1 cellular context compared by ENCODE assay signal in the genomic region with DNA sequence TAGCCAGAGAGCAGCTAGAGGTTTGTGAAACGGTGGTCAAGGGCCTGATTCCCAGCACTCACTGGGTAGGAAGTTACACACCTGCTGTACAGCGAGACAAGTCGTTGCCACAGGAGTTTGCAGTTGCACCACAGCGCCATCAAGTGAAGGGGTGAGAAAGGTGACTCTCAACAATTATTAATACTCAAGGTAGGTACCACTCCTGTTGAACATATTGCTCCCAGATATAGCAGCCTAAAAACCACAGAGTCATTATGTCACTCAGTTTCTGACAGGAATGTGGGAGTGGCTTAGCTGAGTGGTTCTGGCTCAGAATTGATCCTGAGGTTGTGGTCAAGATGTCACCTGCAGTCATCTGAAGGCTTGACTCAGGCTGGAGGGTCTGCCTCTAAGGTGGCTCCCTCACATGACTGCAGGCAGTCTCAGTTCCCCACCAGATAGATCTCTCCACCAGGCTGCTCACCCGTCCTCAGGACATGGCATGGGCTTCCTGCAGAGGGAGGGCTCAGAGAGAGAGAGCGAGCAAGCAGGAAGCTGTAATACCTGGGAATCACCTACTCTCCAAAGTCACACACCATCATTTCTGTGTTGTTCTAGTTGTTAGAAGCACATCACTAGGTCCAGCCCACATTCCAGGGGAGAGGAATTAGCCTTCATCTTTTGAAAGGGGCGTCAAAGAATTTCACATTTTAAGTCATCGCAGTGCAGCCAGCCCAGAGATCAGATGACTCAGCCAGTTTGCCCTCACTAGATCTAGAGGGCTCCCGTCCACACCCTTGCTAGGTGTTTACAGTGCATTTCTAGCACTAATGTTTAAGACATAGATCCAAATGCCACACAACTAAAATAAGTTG.
TF ChIP-seq lines count a peak whose summit lies in the region.

No MANE protein-coding gene starts in this region.

TF ChIP-seq in K562, 482 proteins besides CTCF, POLR2A, EP300 and RAD21 (continued from another document and continues in another):
- TF ChIP-seq, protein P1, sequence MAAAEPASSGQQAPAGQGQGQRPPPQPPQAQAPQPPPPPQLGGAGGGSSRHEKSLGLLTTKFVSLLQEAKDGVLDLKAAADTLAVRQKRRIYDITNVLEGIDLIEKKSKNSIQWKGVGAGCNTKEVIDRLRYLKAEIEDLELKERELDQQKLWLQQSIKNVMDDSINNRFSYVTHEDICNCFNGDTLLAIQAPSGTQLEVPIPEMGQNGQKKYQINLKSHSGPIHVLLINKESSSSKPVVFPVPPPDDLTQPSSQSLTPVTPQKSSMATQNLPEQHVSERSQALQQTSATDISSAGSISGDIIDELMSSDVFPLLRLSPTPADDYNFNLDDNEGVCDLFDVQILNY (CRISPR knock-in tag; IDR thresholded peaks at IDR 0.05) = no peak
- TF ChIP-seq, protein P2, sequence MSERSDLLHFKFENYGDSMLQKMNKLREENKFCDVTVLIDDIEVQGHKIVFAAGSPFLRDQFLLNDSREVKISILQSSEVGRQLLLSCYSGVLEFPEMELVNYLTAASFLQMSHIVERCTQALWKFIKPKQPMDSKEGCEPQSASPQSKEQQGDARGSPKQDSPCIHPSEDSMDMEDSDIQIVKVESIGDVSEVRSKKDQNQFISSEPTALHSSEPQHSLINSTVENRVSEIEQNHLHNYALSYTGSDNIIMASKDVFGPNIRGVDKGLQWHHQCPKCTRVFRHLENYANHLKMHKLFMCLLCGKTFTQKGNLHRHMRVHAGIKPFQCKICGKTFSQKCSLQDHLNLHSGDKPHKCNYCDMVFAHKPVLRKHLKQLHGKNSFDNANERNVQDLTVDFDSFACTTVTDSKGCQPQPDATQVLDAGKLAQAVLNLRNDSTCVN (CRISPR knock-in tag; IDR thresholded peaks at IDR 0.05) = no peak
- TF ChIP-seq PTBP1 (IDR thresholded peaks at IDR 0.05; ENCODE audit: low read depth, low read length) (no peak), SRSF7 (optimal IDR thresholded peaks at IDR 0.05; ENCODE audit: low read depth, low read length) (no peak), CBX3 (IDR thresholded peaks at IDR 0.05; ENCODE audit: borderline replicate concordance in 1 of 2, low read length in 2 of 2) (peak in 1 of 2 experiments; percentile 87; a peak in 1 of 3 replicates), HNRNPUL1 (IDR thresholded peaks at IDR 0.05; ENCODE audit: low read length) (no peak), HDAC8 (tag; IDR thresholded peaks at IDR 0.05) (no peak), E2F3 (CRISPR knock-in tag; IDR thresholded peaks at IDR 0.05) (no peak), SMAD1 (IDR thresholded peaks at IDR 0.05; ENCODE audit: low read depth, low read length, partially characterized antibody) (no peak), ZNF644 (tag; IDR thresholded peaks at IDR 0.05; ENCODE audit: low read depth) (no peak), GATAD2B (IDR thresholded peaks at IDR 0.05; ENCODE audit: borderline replicate concordance) (peak; percentile 8; the same call in 1 of the 2 replicates), FOXK2 (conservative IDR thresholded peaks at IDR 0.05 in 1 of 2, IDR thresholded peaks at IDR 0.05 in 1 of 2; ENCODE audit: low read depth in 2 of 2) (peak; percentile 35 to 50; a peak in 1 of 4 replicates), MTA2 (IDR thresholded peaks at IDR 0.05; ENCODE audit: low read depth) (no peak), CREM (IDR thresholded peaks at IDR 0.05; ENCODE audit: low read depth) (no peak), POU5F1 (IDR thresholded peaks at IDR 0.05; ENCODE audit: borderline replicate concordance, low read depth, low read length, partially characterized antibody) (no peak), ZNF766 (CRISPR knock-in tag; conservative IDR thresholded peaks at IDR 0.05) (0 out of 2 replicates have a peak, but pooled peaks have one; percentile 12), THRAP3 (IDR thresholded peaks at IDR 0.05; ENCODE audit: borderline replicate concordance) (no peak), CHCHD3 (CRISPR knock-in tag; IDR thresholded peaks at IDR 0.05) (no peak), ESRRB (CRISPR knock-in tag; IDR thresholded peaks at IDR 0.05; ENCODE audit: borderline replicate concordance) (no peak), ZNF133 (CRISPR knock-in tag; IDR thresholded peaks at IDR 0.05) (no peak), ZNF57 (CRISPR knock-in tag; IDR thresholded peaks at IDR 0.05) (no peak), JUNB (CRISPR knock-in tag; conservative IDR thresholded peaks at IDR 0.05) (no peak), NFATC3 (IDR thresholded peaks at IDR 0.05) (no peak), NCOA2 (IDR thresholded peaks at IDR 0.05; ENCODE audit: partially characterized antibody in 2 of 2) (no peak), PHF20 (IDR thresholded peaks at IDR 0.05; ENCODE audit: partially characterized antibody) (no peak)
- TF ChIP-seq, protein P3, sequence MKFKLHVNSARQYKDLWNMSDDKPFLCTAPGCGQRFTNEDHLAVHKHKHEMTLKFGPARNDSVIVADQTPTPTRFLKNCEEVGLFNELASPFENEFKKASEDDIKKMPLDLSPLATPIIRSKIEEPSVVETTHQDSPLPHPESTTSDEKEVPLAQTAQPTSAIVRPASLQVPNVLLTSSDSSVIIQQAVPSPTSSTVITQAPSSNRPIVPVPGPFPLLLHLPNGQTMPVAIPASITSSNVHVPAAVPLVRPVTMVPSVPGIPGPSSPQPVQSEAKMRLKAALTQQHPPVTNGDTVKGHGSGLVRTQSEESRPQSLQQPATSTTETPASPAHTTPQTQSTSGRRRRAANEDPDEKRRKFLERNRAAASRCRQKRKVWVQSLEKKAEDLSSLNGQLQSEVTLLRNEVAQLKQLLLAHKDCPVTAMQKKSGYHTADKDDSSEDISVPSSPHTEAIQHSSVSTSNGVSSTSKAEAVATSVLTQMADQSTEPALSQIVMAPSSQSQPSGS (CRISPR knock-in tag; IDR thresholded peaks at IDR 0.05) = no peak
- TF ChIP-seq, protein P4, sequence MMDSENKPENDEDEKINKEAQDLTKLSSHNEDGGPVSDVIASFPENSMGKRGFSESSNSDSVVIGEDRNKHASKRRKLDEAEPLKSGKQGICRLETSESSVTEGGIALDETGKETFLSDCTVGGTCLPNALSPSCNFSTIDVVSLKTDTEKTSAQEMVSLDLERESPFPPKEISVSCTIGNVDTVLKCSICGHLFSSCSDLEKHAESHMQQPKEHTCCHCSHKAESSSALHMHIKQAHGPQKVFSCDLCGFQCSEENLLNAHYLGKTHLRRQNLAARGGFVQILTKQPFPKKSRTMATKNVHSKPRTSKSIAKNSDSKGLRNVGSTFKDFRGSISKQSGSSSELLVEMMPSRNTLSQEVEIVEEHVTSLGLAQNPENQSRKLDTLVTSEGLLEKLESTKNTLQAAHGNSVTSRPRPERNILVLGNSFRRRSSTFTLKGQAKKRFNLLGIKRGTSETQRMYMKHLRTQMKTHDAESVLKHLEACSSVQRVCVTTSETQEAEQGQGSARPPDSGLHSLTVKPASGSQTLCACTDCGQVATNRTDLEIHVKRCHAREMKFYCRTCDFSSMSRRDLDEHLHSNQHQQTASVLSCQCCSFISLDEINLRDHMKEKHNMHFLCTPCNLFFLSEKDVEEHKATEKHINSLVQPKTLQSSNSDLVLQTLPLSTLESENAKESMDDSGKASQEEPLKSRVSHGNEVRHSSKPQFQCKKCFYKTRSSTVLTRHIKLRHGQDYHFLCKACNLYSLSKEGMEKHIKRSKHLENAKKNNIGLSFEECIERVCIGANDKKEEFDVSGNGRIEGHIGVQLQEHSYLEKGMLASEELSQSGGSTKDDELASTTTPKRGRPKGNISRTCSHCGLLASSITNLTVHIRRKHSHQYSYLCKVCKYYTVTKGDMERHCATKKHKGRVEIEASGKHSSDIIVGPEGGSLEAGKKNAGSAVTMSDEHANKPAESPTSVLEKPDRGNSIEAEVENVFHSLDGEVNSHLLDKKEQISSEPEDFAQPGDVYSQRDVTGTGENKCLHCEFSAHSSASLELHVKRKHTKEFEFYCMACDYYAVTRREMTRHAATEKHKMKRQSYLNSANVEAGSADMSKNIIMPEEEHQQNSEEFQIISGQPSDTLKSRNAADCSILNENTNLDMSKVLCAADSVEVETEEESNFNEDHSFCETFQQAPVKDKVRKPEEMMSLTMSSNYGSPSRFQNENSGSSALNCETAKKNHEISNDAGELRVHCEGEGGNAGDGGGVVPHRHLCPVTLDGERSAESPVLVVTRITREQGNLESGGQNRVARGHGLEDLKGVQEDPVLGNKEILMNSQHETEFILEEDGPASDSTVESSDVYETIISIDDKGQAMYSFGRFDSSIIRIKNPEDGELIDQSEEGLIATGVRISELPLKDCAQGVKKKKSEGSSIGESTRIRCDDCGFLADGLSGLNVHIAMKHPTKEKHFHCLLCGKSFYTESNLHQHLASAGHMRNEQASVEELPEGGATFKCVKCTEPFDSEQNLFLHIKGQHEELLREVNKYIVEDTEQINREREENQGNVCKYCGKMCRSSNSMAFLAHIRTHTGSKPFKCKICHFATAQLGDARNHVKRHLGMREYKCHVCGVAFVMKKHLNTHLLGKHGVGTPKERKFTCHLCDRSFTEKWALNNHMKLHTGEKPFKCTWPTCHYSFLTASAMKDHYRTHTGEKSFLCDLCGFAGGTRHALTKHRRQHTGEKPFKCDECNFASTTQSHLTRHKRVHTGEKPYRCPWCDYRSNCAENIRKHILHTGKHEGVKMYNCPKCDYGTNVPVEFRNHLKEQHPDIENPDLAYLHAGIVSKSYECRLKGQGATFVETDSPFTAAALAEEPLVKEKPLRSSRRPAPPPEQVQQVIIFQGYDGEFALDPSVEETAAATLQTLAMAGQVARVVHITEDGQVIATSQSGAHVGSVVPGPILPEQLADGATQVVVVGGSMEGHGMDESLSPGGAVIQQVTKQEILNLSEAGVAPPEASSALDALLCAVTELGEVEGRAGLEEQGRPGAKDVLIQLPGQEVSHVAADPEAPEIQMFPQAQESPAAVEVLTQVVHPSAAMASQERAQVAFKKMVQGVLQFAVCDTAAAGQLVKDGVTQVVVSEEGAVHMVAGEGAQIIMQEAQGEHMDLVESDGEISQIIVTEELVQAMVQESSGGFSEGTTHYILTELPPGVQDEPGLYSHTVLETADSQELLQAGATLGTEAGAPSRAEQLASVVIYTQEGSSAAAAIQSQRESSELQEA (IDR thresholded peaks at IDR 0.05; ENCODE audit: low read depth) = no peak
- TF ChIP-seq, protein P5, sequence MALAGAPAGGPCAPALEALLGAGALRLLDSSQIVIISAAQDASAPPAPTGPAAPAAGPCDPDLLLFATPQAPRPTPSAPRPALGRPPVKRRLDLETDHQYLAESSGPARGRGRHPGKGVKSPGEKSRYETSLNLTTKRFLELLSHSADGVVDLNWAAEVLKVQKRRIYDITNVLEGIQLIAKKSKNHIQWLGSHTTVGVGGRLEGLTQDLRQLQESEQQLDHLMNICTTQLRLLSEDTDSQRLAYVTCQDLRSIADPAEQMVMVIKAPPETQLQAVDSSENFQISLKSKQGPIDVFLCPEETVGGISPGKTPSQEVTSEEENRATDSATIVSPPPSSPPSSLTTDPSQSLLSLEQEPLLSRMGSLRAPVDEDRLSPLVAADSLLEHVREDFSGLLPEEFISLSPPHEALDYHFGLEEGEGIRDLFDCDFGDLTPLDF (CRISPR knock-in tag; IDR thresholded peaks at IDR 0.05) = peak; percentile 60; the same call in 1 of the 2 replicates
- TF ChIP-seq, protein P6, sequence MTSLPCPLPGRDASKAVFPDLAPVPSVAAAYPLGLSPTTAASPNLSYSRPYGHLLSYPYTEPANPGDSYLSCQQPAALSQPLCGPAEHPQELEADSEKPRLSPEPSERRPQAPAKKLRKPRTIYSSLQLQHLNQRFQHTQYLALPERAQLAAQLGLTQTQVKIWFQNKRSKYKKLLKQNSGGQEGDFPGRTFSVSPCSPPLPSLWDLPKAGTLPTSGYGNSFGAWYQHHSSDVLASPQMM (CRISPR knock-in tag; IDR thresholded peaks at IDR 0.05) = no peak
- TF ChIP-seq, protein P7, sequence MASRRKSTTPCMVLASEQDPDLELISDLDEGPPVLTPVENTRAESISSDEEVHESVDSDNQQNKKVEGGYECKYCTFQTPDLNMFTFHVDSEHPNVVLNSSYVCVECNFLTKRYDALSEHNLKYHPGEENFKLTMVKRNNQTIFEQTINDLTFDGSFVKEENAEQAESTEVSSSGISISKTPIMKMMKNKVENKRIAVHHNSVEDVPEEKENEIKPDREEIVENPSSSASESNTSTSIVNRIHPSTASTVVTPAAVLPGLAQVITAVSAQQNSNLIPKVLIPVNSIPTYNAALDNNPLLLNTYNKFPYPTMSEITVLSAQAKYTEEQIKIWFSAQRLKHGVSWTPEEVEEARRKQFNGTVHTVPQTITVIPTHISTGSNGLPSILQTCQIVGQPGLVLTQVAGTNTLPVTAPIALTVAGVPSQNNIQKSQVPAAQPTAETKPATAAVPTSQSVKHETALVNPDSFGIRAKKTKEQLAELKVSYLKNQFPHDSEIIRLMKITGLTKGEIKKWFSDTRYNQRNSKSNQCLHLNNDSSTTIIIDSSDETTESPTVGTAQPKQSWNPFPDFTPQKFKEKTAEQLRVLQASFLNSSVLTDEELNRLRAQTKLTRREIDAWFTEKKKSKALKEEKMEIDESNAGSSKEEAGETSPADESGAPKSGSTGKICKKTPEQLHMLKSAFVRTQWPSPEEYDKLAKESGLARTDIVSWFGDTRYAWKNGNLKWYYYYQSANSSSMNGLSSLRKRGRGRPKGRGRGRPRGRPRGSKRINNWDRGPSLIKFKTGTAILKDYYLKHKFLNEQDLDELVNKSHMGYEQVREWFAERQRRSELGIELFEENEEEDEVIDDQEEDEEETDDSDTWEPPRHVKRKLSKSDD (conservative IDR thresholded peaks at IDR 0.05; ENCODE audit: low read length) = 0 out of 2 replicates have a peak, but pooled peaks have one; percentile 55
- TF ChIP-seq, protein P8, sequence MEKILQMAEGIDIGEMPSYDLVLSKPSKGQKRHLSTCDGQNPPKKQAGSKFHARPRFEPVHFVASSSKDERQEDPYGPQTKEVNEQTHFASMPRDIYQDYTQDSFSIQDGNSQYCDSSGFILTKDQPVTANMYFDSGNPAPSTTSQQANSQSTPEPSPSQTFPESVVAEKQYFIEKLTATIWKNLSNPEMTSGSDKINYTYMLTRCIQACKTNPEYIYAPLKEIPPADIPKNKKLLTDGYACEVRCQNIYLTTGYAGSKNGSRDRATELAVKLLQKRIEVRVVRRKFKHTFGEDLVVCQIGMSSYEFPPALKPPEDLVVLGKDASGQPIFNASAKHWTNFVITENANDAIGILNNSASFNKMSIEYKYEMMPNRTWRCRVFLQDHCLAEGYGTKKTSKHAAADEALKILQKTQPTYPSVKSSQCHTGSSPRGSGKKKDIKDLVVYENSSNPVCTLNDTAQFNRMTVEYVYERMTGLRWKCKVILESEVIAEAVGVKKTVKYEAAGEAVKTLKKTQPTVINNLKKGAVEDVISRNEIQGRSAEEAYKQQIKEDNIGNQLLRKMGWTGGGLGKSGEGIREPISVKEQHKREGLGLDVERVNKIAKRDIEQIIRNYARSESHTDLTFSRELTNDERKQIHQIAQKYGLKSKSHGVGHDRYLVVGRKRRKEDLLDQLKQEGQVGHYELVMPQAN (IDR thresholded peaks at IDR 0.05; ENCODE audit: borderline replicate concordance) = no peak
- TF ChIP-seq, protein P9, sequence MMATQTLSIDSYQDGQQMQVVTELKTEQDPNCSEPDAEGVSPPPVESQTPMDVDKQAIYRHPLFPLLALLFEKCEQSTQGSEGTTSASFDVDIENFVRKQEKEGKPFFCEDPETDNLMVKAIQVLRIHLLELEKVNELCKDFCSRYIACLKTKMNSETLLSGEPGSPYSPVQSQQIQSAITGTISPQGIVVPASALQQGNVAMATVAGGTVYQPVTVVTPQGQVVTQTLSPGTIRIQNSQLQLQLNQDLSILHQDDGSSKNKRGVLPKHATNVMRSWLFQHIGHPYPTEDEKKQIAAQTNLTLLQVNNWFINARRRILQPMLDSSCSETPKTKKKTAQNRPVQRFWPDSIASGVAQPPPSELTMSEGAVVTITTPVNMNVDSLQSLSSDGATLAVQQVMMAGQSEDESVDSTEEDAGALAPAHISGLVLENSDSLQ (IDR thresholded peaks at IDR 0.05) = peak; percentile 95
